16 cellular contexts compared by ENCODE assay signal in genomic region chr20:52683761-52684160, GRCh38.
"Had no signal": no experiment of that assay in that cellular context is flagged by ENCODE, and none has a peak within 500 bp of the region (broad histone marks: within the 10 kb centered on the region; RNA-seq: fewer than 3 reads in every experiment).

No MANE protein-coding gene starts in this region.

- H3K9ac ChIP-seq: neural progenitor cell had no signal

- H3K27me3 ChIP-seq: breast epithelium, neural progenitor cell, ovary, suprapubic skin had no signal

- H3K9me3 ChIP-seq: lower lobe of right lung, ovary, suprapubic skin had no signal

- H3K27ac ChIP-seq: breast epithelium, lower lobe of right lung, neural progenitor cell, ovary, suprapubic skin, WERI-Rb-1 had no signal

- H3K4me1 ChIP-seq: breast epithelium, neural progenitor cell, suprapubic skin had no signal

- H2AFZ ChIP-seq: neural progenitor cell had no signal

- H3K4me3 ChIP-seq: breast epithelium, dorsolateral prefrontal cortex, lower lobe of right lung, neural progenitor cell, ovary, suprapubic skin had no signal

- ATAC-seq: activated CD4-positive, alpha-beta T cell treated with anti-CD3 and anti-CD28 coated beads for 36 hours; activated T-cell treated with anti-CD3 and anti-CD28 coated beads, Interleukin-2, amount 50 U/mL, for 72 hours; left cardiac atrium had no signal

- H3K36me3 ChIP-seq: breast epithelium, lower lobe of right lung, neural progenitor cell, ovary, suprapubic skin, WERI-Rb-1 had no signal

- H3K4me2 ChIP-seq: neural progenitor cell had no signal

- DNase-seq: activated CD4-positive, alpha-beta memory T cell treated with anti-CD3 and anti-CD28 coated beads, Interleukin-2, amount 10 ng/mL, durations not matched to agents 7 days and 5 days; activated CD4-positive, alpha-beta T cell treated with anti-CD3 and anti-CD28 coated beads for 36 hours; activated gamma-delta T cell treated with Interleukin-2 at 50 U/mL for 16 hours; activated naive CD8-positive, alpha-beta T cell treated with anti-CD3 and anti-CD28 coated beads for 36 hours; activated T-cell treated with anti-CD3 and anti-CD28 coated beads, Interleukin-2, amount 50 U/mL, for 72 hours; immature natural killer cell; left cardiac atrium; lower lobe of right lung; ovary; stimulated activated CD4-positive, alpha-beta T cell treated with anti-CD3 and anti-CD28 coated beads, Interleukin-2, amount 100 ng/mL, for 48 hours; stimulated activated naive CD4-positive, alpha-beta T cell treated with Interleukin-2 at 50 U/mL for 16 hours; WERI-Rb-1 had no signal
